Comparison of ENCODE assay signal across 9 cellular contexts in genomic region chr2:68190991-68191731, GRCh38. TPM values are rescaled to one million over a fixed set of nuclear protein-coding genes. Genes with fewer than 3 reads are reported as not detected.
DNase-seq lines count a peak whose midpoint lies in the region; ATAC-seq and TF ChIP-seq lines count a peak whose summit lies in the region.
"Had no signal": no experiment of that assay in that cellular context is flagged by ENCODE, and none has a peak within 500 bp of the region (broad histone marks: within the 10 kb centered on the region; RNA-seq: fewer than 3 reads in every experiment).

No MANE protein-coding gene starts in this region.

- peaks cover 58% of the 10 kb centered on the region for H3K4me1 Mint-ChIP-seq in CD8-positive, alpha-beta T cell (ENCODE audit: low read depth)
- peaks cover 63% of the 10 kb centered on the region for H3K4me1 Mint-ChIP-seq in activated naive CD8-positive, alpha-beta T cell treated with anti-CD3 and anti-CD28 coated beads, Interleukin-2, amount 50 U/mL, for 24 hours

- no peaks in the 10 kb centered on the region for H3K27me3 ChIP-seq in CD8-positive, alpha-beta T cell (ENCODE audit: insufficient read depth, low read length)
- no peaks in the 10 kb centered on the region for H3K27me3 ChIP-seq in lung (ENCODE audit: control insufficient read depth, insufficient read depth)
- H3K27me3 ChIP-seq: cardiac muscle cell had no signal

- no peak overlapping the region for H3K4me3 Mint-ChIP-seq in CD8-positive, alpha-beta T cell
- H3K4me3 Mint-ChIP-seq in activated naive CD8-positive, alpha-beta T cell treated with anti-CD3 and anti-CD28 coated beads, Interleukin-2, amount 50 U/mL, for 24 hours: no peak overlapping the region

- peaks cover 15% of the 10 kb centered on the region for H3K4me1 ChIP-seq in CD8-positive, alpha-beta T cell (ENCODE audit: insufficient read depth, low read length)
- H3K4me1 ChIP-seq in lung (ENCODE audit: control insufficient read depth in 2 of 2, insufficient read depth in 2 of 2, low read length in 2 of 2): peaks cover 0 to 11% of the 10 kb centered on the region in 2 donors

- peak; percentile 60 for ATAC-seq in CD8-positive, alpha-beta T cell
- ATAC-seq in activated naive CD8-positive, alpha-beta T cell treated with anti-CD3 and anti-CD28 coated beads, Interleukin-2, amount 50 U/mL, for 24 hours: peak; percentile 83
- peak; percentile 34 for ATAC-seq in lung (ENCODE audit: insufficient read depth, low FRiP score)
- no peak for ATAC-seq in GM18909 (IDR thresholded peaks at IDR 0.05; ENCODE audit: poor library complexity, unreplicated experiment)

- no peak for DNase-seq in CD8-positive, alpha-beta T cell
- peak; percentile 76 for DNase-seq in HT1080 (ENCODE audit: low read depth)
- no peak for DNase-seq in activated naive CD8-positive, alpha-beta T cell treated with anti-CD3 and anti-CD28 coated beads, Interleukin-2, amount 50 U/mL, for 24 hours
- DNase-seq in lung (ENCODE audit: low spot score): no peak
- DNase-seq in DMS153 treated with DMSO at 0.1 percent for 48 hours (lab: John Stamatoyannopoulos, UW; ENCODE audit: unreplicated experiment): no peak
- no peak for DNase-seq in SHP77 treated with DMSO at 0.1 percent for 48 hours (lab: John Stamatoyannopoulos, UW)
- DNase-seq in epidermal melanocyte (ENCODE audit: insufficient read length, low spot score): no peak

- WGBS in lung, 2 donors: 48 to 55% methylated on average over 3 of the region's 3 CpGs

- peaks cover 7% of the 10 kb centered on the region for H3K36me3 ChIP-seq in CD8-positive, alpha-beta T cell (ENCODE audit: insufficient read depth, low read length)
- H3K36me3 ChIP-seq in lung (ENCODE audit: control insufficient read depth in 2 of 2, insufficient read depth in 2 of 2, low read length in 2 of 2): no peaks in the 10 kb centered on the region

- peak overlapping the region; percentile 83 for H3K27ac Mint-ChIP-seq in CD8-positive, alpha-beta T cell
- H3K27ac Mint-ChIP-seq in activated naive CD8-positive, alpha-beta T cell treated with anti-CD3 and anti-CD28 coated beads, Interleukin-2, amount 50 U/mL, for 24 hours: peak overlapping the region; percentile 39

- POLR2A ChIA-PET in CD8-positive, alpha-beta T cell (lab: Charles Lee): no interaction called here

- no peaks in the 10 kb centered on the region for H3K27me3 Mint-ChIP-seq in CD8-positive, alpha-beta T cell (ENCODE audit: low read depth)
- H3K27me3 Mint-ChIP-seq in activated naive CD8-positive, alpha-beta T cell treated with anti-CD3 and anti-CD28 coated beads, Interleukin-2, amount 50 U/mL, for 24 hours: no peaks in the 10 kb centered on the region

- TF ChIP-seq CTCF in CD8-positive, alpha-beta T cell (IDR thresholded peaks at IDR 0.05): no peak
- TF ChIP-seq CTCF in lung (IDR thresholded peaks at IDR 0.05; ENCODE audit: control extremely low read depth, extremely low read depth): no peak

- H3K36me3 Mint-ChIP-seq in CD8-positive, alpha-beta T cell: peaks cover 13% of the 10 kb centered on the region
- H3K36me3 Mint-ChIP-seq in activated naive CD8-positive, alpha-beta T cell treated with anti-CD3 and anti-CD28 coated beads, Interleukin-2, amount 50 U/mL, for 24 hours (ENCODE audit: low read depth): peaks cover 6% of the 10 kb centered on the region

- H3K4me3 ChIP-seq in CD8-positive, alpha-beta T cell (ENCODE audit: low read depth, low read length): no peak overlapping the region
- H3K4me3 ChIP-seq in lung: no peak overlapping the region
- H3K4me3 ChIP-seq: cardiac muscle cell had no signal

- intact Hi-C loops in CD8-positive, alpha-beta T cell (cut with DNase I, micrococcal nuclease): no loop called here

- no peak overlapping the region for H3K27ac ChIP-seq in CD8-positive, alpha-beta T cell (ENCODE audit: low read depth, low read length)
- H3K27ac ChIP-seq in lung (ENCODE audit: low read depth in 1 of 2, low read length in 1 of 2): no peak overlapping the region
- H3K27ac ChIP-seq: cardiac muscle cell had no signal

- H3K9me3 ChIP-seq in CD8-positive, alpha-beta T cell (ENCODE audit: low read length): no peaks in the 10 kb centered on the region
- no peaks in the 10 kb centered on the region for H3K9me3 ChIP-seq in lung (ENCODE audit: control insufficient read depth in 2 of 2, insufficient read depth in 1 of 2, low read length in 1 of 2)

- CTCF ChIA-PET in CD8-positive, alpha-beta T cell (lab: Charles Lee): no interaction called here

- H3K9me3 Mint-ChIP-seq in CD8-positive, alpha-beta T cell: no peaks in the 10 kb centered on the region
- H3K9me3 Mint-ChIP-seq in activated naive CD8-positive, alpha-beta T cell treated with anti-CD3 and anti-CD28 coated beads, Interleukin-2, amount 50 U/mL, for 24 hours: no peaks in the 10 kb centered on the region

RNA-seq across cellular contexts. Expression of gene PNO1, which starts 33.5 kb away (rescaled TPM):
- 10 to 100 TPM; 35.3 to 36.0 TPM for total RNA-seq in CD8-positive, alpha-beta T cell
- 33.9 and 35.3 TPM in 2 replicates for total RNA-seq in HT1080 (2014; rRNA removed; shearing (Covaris generic))
- polyA plus RNA-seq in HT1080 (2015; cell fraction: cytosol; rRNA removed): 26.5 and 28.4 TPM in 2 replicates
- polyA plus RNA-seq in HT1080 (2015; cell fraction: nucleus; rRNA removed): 17.0 and 18.0 TPM in 2 replicates
- 10 to 100 TPM in 1 of 2 donors, 1 to 10 TPM in 1; 7.8 to 13.3 TPM for total RNA-seq in lung
- 10 to 100 TPM in 1 of 2 donors, 1 to 10 TPM in 1; 8.2 to 19.4 TPM for polyA plus RNA-seq in lung
